8 cellular contexts compared by ENCODE assay signal in genomic region chrX:64394059-64394873, GRCh38. TPM values are rescaled to one million over a fixed set of nuclear protein-coding genes. Genes with fewer than 3 reads are reported as not detected.
DNase-seq lines count a peak whose midpoint lies in the region; ATAC-seq and TF ChIP-seq lines count a peak whose summit lies in the region.

No MANE protein-coding gene starts in this region.

- in situ Hi-C loops in ACHN (cut with HindIII; ENCODE audit: low pct_ligation_motif_present, low pct_unique_long_range_greater_than_20kb, low sequenced_read_pairs) = no loop called here

- peak overlapping the region; percentile 87 for H3K4me3 Mint-ChIP-seq in activated T-helper 1 cell treated with anti-CD3 and anti-CD28 coated beads, Interleukin-12 subunit alpha, Interleukin-12 subunit beta, Interleukin-2, Interleukin-4 antibody, amounts not matched to agents 30 ng/mL and 10 ng/mL and 1 ng/mL, durations not matched to agents 14 hours and 24 hours and 36 hours
- H3K4me3 Mint-ChIP-seq in memory B cell = peak overlapping the region; percentile 92

- H3K27me3 Mint-ChIP-seq in activated T-helper 1 cell treated with anti-CD3 and anti-CD28 coated beads, Interleukin-12 subunit alpha, Interleukin-12 subunit beta, Interleukin-2, Interleukin-4 antibody, amounts not matched to agents 30 ng/mL and 10 ng/mL and 1 ng/mL, durations not matched to agents 14 hours and 24 hours and 36 hours (ENCODE audit: insufficient read depth) = no peaks in the 10 kb centered on the region
- no peaks in the 10 kb centered on the region for H3K27me3 Mint-ChIP-seq in memory B cell

- DNase-seq in activated T-helper 1 cell treated with anti-CD3 and anti-CD28 coated beads, Interleukin-12 subunit alpha, Interleukin-12 subunit beta, Interleukin-2, Interleukin-4 antibody, amounts not matched to agents 30 ng/mL and 10 ng/mL and 1 ng/mL, durations not matched to agents 14 hours and 24 hours and 36 hours (ENCODE audit: low spot score) = peak; percentile 0
- DNase-seq in memory B cell (ENCODE audit: low spot score in 2 of 2) (no peak), pons (ENCODE audit: low spot score) (no peak), A172 (ENCODE audit: low spot score) (no peak), ACHN (no peak), NCI-H446 treated with DMSO at 0.1 percent for 48 hours (lab: John Stamatoyannopoulos, UW) (no peak)

- H3K4me1 Mint-ChIP-seq in activated T-helper 1 cell treated with anti-CD3 and anti-CD28 coated beads, Interleukin-12 subunit alpha, Interleukin-12 subunit beta, Interleukin-2, Interleukin-4 antibody, amounts not matched to agents 30 ng/mL and 10 ng/mL and 1 ng/mL, durations not matched to agents 14 hours and 24 hours and 36 hours (ENCODE audit: low read depth) = peaks cover 17% of the 10 kb centered on the region
- peaks cover 19% of the 10 kb centered on the region for H3K4me1 Mint-ChIP-seq in memory B cell

- intact Hi-C loops in activated T-helper 1 cell treated with anti-CD3 and anti-CD28 coated beads, Interleukin-12 subunit alpha, Interleukin-12 subunit beta, Interleukin-2, Interleukin-4 antibody, amounts not matched to agents 30 ng/mL and 10 ng/mL and 1 ng/mL, durations not matched to agents 14 hours and 24 hours and 36 hours (cut with micrococcal nuclease) = loop anchor here (2.0 to 10.0 kb wide), 2 partner anchors 639 to 1141 kb away; partner anchors contain the start of gene LAS1L

- H3K9me3 Mint-ChIP-seq in activated T-helper 1 cell treated with anti-CD3 and anti-CD28 coated beads, Interleukin-12 subunit alpha, Interleukin-12 subunit beta, Interleukin-2, Interleukin-4 antibody, amounts not matched to agents 30 ng/mL and 10 ng/mL and 1 ng/mL, durations not matched to agents 14 hours and 24 hours and 36 hours = no peaks in the 10 kb centered on the region
- no peaks in the 10 kb centered on the region for H3K9me3 Mint-ChIP-seq in memory B cell

- H3K4me3 ChIP-seq in GM12875 (ENCODE audit: low read depth, low read length) = peak overlapping the region; percentile 82

- peaks cover 4% of the 10 kb centered on the region for H3K36me3 Mint-ChIP-seq in activated T-helper 1 cell treated with anti-CD3 and anti-CD28 coated beads, Interleukin-12 subunit alpha, Interleukin-12 subunit beta, Interleukin-2, Interleukin-4 antibody, amounts not matched to agents 30 ng/mL and 10 ng/mL and 1 ng/mL, durations not matched to agents 14 hours and 24 hours and 36 hours (ENCODE audit: low read depth)
- no peaks in the 10 kb centered on the region for H3K36me3 Mint-ChIP-seq in memory B cell

- peak; percentile 18 for ATAC-seq in HG02884 (IDR thresholded peaks at IDR 0.05; ENCODE audit: unreplicated experiment)
- ATAC-seq in memory B cell (ENCODE audit: low read depth) = peak; percentile 4

- H3K27ac Mint-ChIP-seq in activated T-helper 1 cell treated with anti-CD3 and anti-CD28 coated beads, Interleukin-12 subunit alpha, Interleukin-12 subunit beta, Interleukin-2, Interleukin-4 antibody, amounts not matched to agents 30 ng/mL and 10 ng/mL and 1 ng/mL, durations not matched to agents 14 hours and 24 hours and 36 hours = peak overlapping the region; percentile 54
- peak overlapping the region; percentile 88 for H3K27ac Mint-ChIP-seq in memory B cell

- TF ChIP-seq CTCF in GM12875 (IDR thresholded peaks at IDR 0.05; ENCODE audit: borderline replicate concordance, insufficient read depth, low read depth, low read length) = no peak

RNA-seq across cellular contexts. Expression of gene MTMR8, which starts 1.0 kb away (rescaled TPM):
- 4.1 and 7.1 TPM in 2 replicates for total RNA-seq in activated T-helper 1 cell treated with anti-CD3 and anti-CD28 coated beads, Interleukin-12 subunit alpha, Interleukin-12 subunit beta, Interleukin-2, Interleukin-4 antibody, amounts not matched to agents 30 ng/mL and 10 ng/mL and 1 ng/mL, durations not matched to agents 14 hours and 24 hours and 36 hours
- not detected in 2 replicates for total RNA-seq in A172 (2014; rRNA removed; shearing (Covaris generic))
